In genomic region chr14:77170045-77170444, GRCh38 we compare ENCODE assay signal across 23 cellular contexts. TPM values are rescaled to one million over a fixed set of nuclear protein-coding genes. Genes with fewer than 3 reads are reported as not detected.
"Had no signal": no experiment of that assay in that cellular context is flagged by ENCODE, and none has a peak within 500 bp of the region (broad histone marks: within the 10 kb centered on the region; RNA-seq: fewer than 3 reads in every experiment).

No MANE protein-coding gene starts in this region.

- H3K9me2 ChIP-seq: SK-N-SH had no signal

- DNase-seq: IMR-90, Karpas-422, KG1, MG63, NCI-H1092, NCI-H1436 treated with DMSO at 0.1 percent for 48 hours, NCI-H1694, NCI-H187 treated with DMSO at 0.1 percent for 48 hours, NCI-H2029 treated with DMSO at 0.1 percent for 48 hours, NCI-H2107, NCI-H226, NCI-H446, NCI-H510A, NCI-H524 treated with DMSO at 0.1 percent for 48 hours, NCI-H69, NCI-H774, SHP77, SK-N-SH, T-helper 1 cell, T-helper 17 cell had no signal

- H3K36me3 ChIP-seq: MG63 had no signal

- H3K4me2 ChIP-seq: SK-N-SH had no signal

- ATAC-seq: Panc1, T-helper 17 cell had no signal

- H3K27ac ChIP-seq: RWPE1 had no signal

- H3K4me3 ChIP-seq: MG63 had no signal

- H3K27me3 ChIP-seq: MG63 had no signal

- H3K9ac ChIP-seq: SK-N-SH had no signal

RNA-seq across cellular contexts. Expression of gene TMEM63C, which starts 11.6 kb away (rescaled TPM):
- polyA plus RNA-seq: IMR-90 had no signal

RNA-seq across cellular contexts. Expression of gene ZDHHC22, which starts 28.5 kb away (rescaled TPM):
- total RNA-seq: HT-29, IMR-90, T-helper 17 cell had no signal
- polyA plus RNA-seq: IMR-90, SK-N-SH had no signal
